ENCODE assay signal across 13 cellular contexts in genomic region chr20:33437141-33437911, GRCh38. TPM values are rescaled to one million over a fixed set of nuclear protein-coding genes. Genes with fewer than 3 reads are reported as not detected.
DNase-seq lines count a peak whose midpoint lies in the region; ATAC-seq and TF ChIP-seq lines count a peak whose summit lies in the region.
"Had no signal": no experiment of that assay in that cellular context is flagged by ENCODE, and none has a peak within 500 bp of the region (broad histone marks: within the 10 kb centered on the region; RNA-seq: fewer than 3 reads in every experiment).

No MANE protein-coding gene starts in this region.

- intact Hi-C loops in Right ventricle myocardium inferior (cut with DNase I): no loop called here

- H3K79me2 ChIP-seq in osteoblast (ENCODE audit: insufficient read depth, low read length): no peaks in the 10 kb centered on the region

- H3K36me3 ChIP-seq in osteoblast (ENCODE audit: insufficient read depth, low read length): no peaks in the 10 kb centered on the region

- no peaks in the 10 kb centered on the region for H3K27me3 ChIP-seq in osteoblast (ENCODE audit: insufficient read depth, low read length)

- H3K4me3 ChIP-seq in osteoblast (ENCODE audit: insufficient read depth, low read length): no peak overlapping the region
- H3K4me3 ChIP-seq: K562 had no signal

- peaks cover 5% of the 10 kb centered on the region for H3K4me1 ChIP-seq in osteoblast (ENCODE audit: insufficient read depth, low read length)

- no peaks in the 10 kb centered on the region for H3K9me3 ChIP-seq in osteoblast (ENCODE audit: low read depth, low read length)

- no peaks in the 10 kb centered on the region for H4K20me1 ChIP-seq in osteoblast (ENCODE audit: insufficient read depth, low read length)

- no peak overlapping the region for H3K27ac ChIP-seq in osteoblast (ENCODE audit: low read depth, low read length)

- peak; percentile 40 for DNase-seq in AG08395 (ENCODE audit: low spot score)
- peak in 40 of 56 donors; percentile 6 to 85 (median 39) for DNase-seq in amygdala (lab: John Stamatoyannopoulos, UW)
- no peak for DNase-seq in Right ventricle myocardium inferior (ENCODE audit: missing footprints)
- DNase-seq in osteoblast (ENCODE audit: insufficient read length, low spot score, missing footprints): peak; percentile 89
- no peak for DNase-seq in NCI-H510A (lab: John Stamatoyannopoulos, UW)
- DNase-seq in NCI-H187 treated with DMSO at 0.1 percent for 48 hours (lab: John Stamatoyannopoulos, UW): no peak
- DNase-seq in activated gamma-delta T cell (lab: John Stamatoyannopoulos, UW): no peak
- DNase-seq: AML-193; H9; NCI-H2081; stimulated activated CD4-positive, alpha-beta T cell treated with anti-CD3 and anti-CD28 coated beads, Interleukin-12 subunit alpha, Interleukin-12 subunit beta, amount 100 ng/mL, for 4 hours had no signal

- no peak for TF ChIP-seq CTCF in osteoblast (IDR thresholded peaks at IDR 0.05; ENCODE audit: extremely low read depth, low read depth, low read length)

- ATAC-seq in Right ventricle myocardium inferior (peak; percentile 65), HG02610 (IDR thresholded peaks at IDR 0.05; ENCODE audit: unreplicated experiment) (no peak)
- ATAC-seq: K562 had no signal

- H3K4me2 ChIP-seq in osteoblast (ENCODE audit: insufficient read depth, low read length): no peak overlapping the region

- H2AFZ ChIP-seq in osteoblast (ENCODE audit: low read length): no peak overlapping the region

RNA-seq across cellular contexts. Expression of gene SNTA1, which starts 6.2 kb away (rescaled TPM):
- total RNA-seq in Right ventricle myocardium inferior (199 TPM), osteoblast (27.1 and 27.5 TPM in 2 replicates)

RNA-seq across cellular contexts. Expression of gene CDK5RAP1, which starts 36.0 kb away (rescaled TPM):
- total RNA-seq in Right ventricle myocardium inferior (18.3 TPM), osteoblast (14.4 and 16.6 TPM in 2 replicates)

RNA-seq across cellular contexts. Expression of gene CBFA2T2, which starts 52.6 kb away (rescaled TPM):
- total RNA-seq in Right ventricle myocardium inferior (11.3 TPM), osteoblast (10.3 and 11.2 TPM in 2 replicates)

Comparison
In these comparisons a context has a peak if more than half of its experiments do, and no peak if none do; other contexts are left out.
1. DNase-seq: peak in AG08395 (single experiment), amygdala (40 of 56) and osteoblast (single experiment); none in Right ventricle myocardium inferior (single experiment), NCI-H510A (single experiment), NCI-H187 treated with DMSO at 0.1 percent for 48 hours (single experiment) and activated gamma-delta T cell (single experiment).